Comparison of ENCODE assay signal across 8 cellular contexts in genomic region chr7:150345012-150345411, GRCh38.
"Had no signal": no experiment of that assay in that cellular context is flagged by ENCODE, and none has a peak within 500 bp of the region (broad histone marks: within the 10 kb centered on the region; RNA-seq: fewer than 3 reads in every experiment).

No MANE protein-coding gene starts in this region.

- FAIRE-seq: HepG2 had no signal

- H3K4me3 ChIP-seq: GM23248, HAP-1 had no signal

- DNase-seq: GM23248, GOT3, H7, HFFc6, KBM-7 had no signal

- ATAC-seq: HCT116, HepG2 had no signal
